Comparison of ENCODE assay signal across 8 cellular contexts in genomic region chr17:21043296-21044232, GRCh38. TPM values are rescaled to one million over a fixed set of nuclear protein-coding genes. Genes with fewer than 3 reads are reported as not detected.
A peak's percentile ranks its signal among the peaks of the same experiment; 100 is the strongest.
DNase-seq lines count a peak whose midpoint lies in the region; ATAC-seq, FAIRE-seq and TF ChIP-seq lines count a peak whose summit lies in the region.

No MANE protein-coding gene starts in this region.

- ATAC-seq in GM21786 (IDR thresholded peaks at IDR 0.05; ENCODE audit: unreplicated experiment) (peak; percentile 87), RWPE2 (ENCODE audit: low read depth) (peak; percentile 96), pancreas (peak; percentile 87 to 94 (median 88))

- TF ChIP-seq POLR2A in transverse colon (IDR thresholded peaks at IDR 0.05): peak; percentile 48

- H3K4me1 ChIP-seq in RWPE2 (ENCODE audit: insufficient read depth, poor library complexity, severe bottlenecking) (peaks cover 9% of the 10 kb centered on the region), pancreas (peaks cover 0 to 19% (median 16%) of the 10 kb centered on the region in 3 donors), transverse colon (peaks cover 20 to 34% (median 29%) of the 10 kb centered on the region in 4 donors)

- peaks cover 25% of the 10 kb centered on the region for H3K36me3 ChIP-seq in RWPE2 (ENCODE audit: low read depth)
- no peaks in the 10 kb centered on the region for H3K36me3 ChIP-seq in pancreas
- no peaks in the 10 kb centered on the region for H3K36me3 ChIP-seq in transverse colon

- DNase-seq in EL (peak; percentile 99), Kasumi-1 (lab: John Stamatoyannopoulos, UW) (peak; percentile 69 to 83), RWPE2 (ENCODE audit: low spot score) (peak; percentile 99), glomerular endothelial cell (ENCODE audit: extremely low read depth, low read depth, low spot score) (peak; percentile 68), pancreas (peak; percentile 95 to 99 (median 99)), transverse colon (peak; percentile 98)
- peak; percentile 93 to 99 (median 98) for DNase-seq in activated naive CD4-positive, alpha-beta T cell (lab: John Stamatoyannopoulos, UW)

- H3K27ac ChIP-seq in RWPE2 (ENCODE audit: poor library complexity, severe bottlenecking): peak overlapping the region; percentile 90
- peak overlapping the region; percentile 82 to 98 (median 94) for H3K27ac ChIP-seq in pancreas
- peak overlapping the region; percentile 99 to 100 (median 100) for H3K27ac ChIP-seq in transverse colon

- H3K4me3 ChIP-seq in RWPE2 (ENCODE audit: severe bottlenecking) (peak overlapping the region; percentile 45), pancreas (peak overlapping the region; percentile 36 to 71 (median 54)), transverse colon (peak overlapping the region; percentile 69 to 95 (median 87))

- in situ Hi-C loops in transverse colon (cut with MboI; ENCODE audit: low pct_ligation_motif_present in 1 of 4, low pct_unique_long_range_greater_than_20kb in 1 of 4, low sequenced_read_pairs in 3 of 4): loop anchor here in 1 of 4 donors (10.0 kb wide), 1 partner anchor 81 kb away; the partner anchor contains the start of gene DHRS7B

- TF ChIP-seq CTCF in RWPE2 (IDR thresholded peaks at IDR 0.05; ENCODE audit: poor library complexity, severe bottlenecking) (peak; percentile 83), pancreas (IDR thresholded peaks at IDR 0.05) (peak; percentile 41 to 71 (median 51)), transverse colon (IDR thresholded peaks at IDR 0.05) (peak; percentile 85 to 97 (median 91))

- no peaks in the 10 kb centered on the region for H3K9me3 ChIP-seq in RWPE2 (ENCODE audit: severe bottlenecking)
- H3K9me3 ChIP-seq in pancreas: no peaks in the 10 kb centered on the region
- no peaks in the 10 kb centered on the region for H3K9me3 ChIP-seq in transverse colon

- TF ChIP-seq EP300 in transverse colon (IDR thresholded peaks at IDR 0.05; ENCODE audit: low read depth): no peak

- WGBS in pancreas, 2 donors: 1 to 2% methylated on average over 42 to 50 of the region's 50 CpGs
- WGBS in transverse colon (ENCODE audit: low coverage in 1 of 2), 2 donors: 0 to 7% methylated on average over 8 to 20 of the region's 50 CpGs

- FAIRE-seq in pancreas (lab: Jason Lieb, UNC): no peak

- H3K27me3 ChIP-seq in RWPE2 (ENCODE audit: insufficient read depth, poor library complexity, severe bottlenecking): no peaks in the 10 kb centered on the region
- no peaks in the 10 kb centered on the region for H3K27me3 ChIP-seq in pancreas
- H3K27me3 ChIP-seq in transverse colon: no peaks in the 10 kb centered on the region

- intact Hi-C loops in pancreas (cut with DNase I) (no loop called here), transverse colon (cut with DNase I; ENCODE audit: low total_unique reads) (no loop called here)

RNA-seq across cellular contexts. Expression of gene USP22, which starts 0.8 kb away (rescaled TPM):
- 189 and 214 TPM in 2 replicates for total RNA-seq in glomerular endothelial cell
- 100 to 1,000 TPM in 1 of 6 donors, 10 to 100 TPM in 5; 65.6 to 102 (median 78.0) TPM for total RNA-seq in pancreas
- polyA plus RNA-seq in pancreas: 10 to 100 TPM; 22.7 to 35.5 TPM
- 100 to 1,000 TPM in 2 of 4 donors, 10 to 100 TPM in 2; 95.5 to 123 (median 108) TPM for total RNA-seq in transverse colon

Comparison
In these comparisons a context has a peak if more than half of its experiments do, and no peak if none do; other contexts are left out.
1. Peak in every context shown above with its lines: DNase-seq, ATAC-seq, H3K4me3 ChIP-seq and H3K27ac ChIP-seq.